Comparison of ENCODE assay signal across 8 cellular contexts in the genomic region with DNA sequence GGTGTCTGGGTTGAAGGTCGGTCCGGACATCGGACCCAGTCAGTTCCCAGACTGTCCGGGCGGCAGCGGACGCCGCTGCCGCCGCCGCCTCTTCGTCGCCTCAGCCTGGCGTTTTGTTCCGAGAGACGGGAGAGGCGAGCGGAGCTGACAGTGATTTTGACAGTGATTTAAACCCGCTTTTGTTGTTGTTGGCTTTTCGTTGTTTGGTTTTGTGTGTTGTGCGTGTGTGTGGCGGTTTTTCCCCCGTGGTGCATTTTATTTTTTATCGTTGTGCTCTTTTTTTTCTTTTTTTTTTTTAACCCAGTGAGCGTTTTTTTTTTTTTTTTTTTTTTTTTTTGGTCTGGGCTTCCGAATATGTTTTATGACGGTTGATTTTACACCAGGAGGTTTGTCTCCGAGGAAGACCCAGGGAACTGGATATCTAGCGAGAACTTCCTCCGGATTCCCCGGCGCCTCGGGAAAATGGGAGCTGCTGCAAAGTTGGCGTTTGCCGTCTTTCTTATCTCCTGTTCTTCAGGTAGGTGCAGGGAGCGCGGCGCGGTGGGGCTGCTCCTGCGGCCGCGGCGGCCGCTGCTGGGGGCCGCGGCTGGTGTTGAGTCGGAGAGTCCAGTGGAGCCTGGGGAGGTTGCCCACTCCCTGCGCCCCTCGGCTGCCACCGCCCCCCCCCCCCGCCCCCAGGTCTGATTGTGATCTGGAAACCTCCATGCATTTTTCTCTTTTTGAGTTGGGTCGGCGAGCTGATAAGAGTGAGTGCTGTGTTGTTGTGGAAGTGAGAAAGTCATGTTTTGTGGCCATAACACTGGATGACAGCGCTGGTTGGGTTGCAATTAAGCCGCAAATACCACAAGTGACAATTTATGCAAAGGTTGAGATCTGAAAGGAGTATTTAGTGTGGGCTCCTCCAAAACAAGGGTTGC. TPM values are rescaled to one million over a fixed set of nuclear protein-coding genes. Genes with fewer than 3 reads are reported as not detected.
DNase-seq lines count a peak whose midpoint lies in the region; ATAC-seq, FAIRE-seq and TF ChIP-seq lines count a peak whose summit lies in the region.

ACVR2A (plus strand) TSS at position 339 of the 917 bp plus-strand sequence; CDS start at position 463, 124 bp downstream.

- POLR2A ChIA-PET in Caco-2 (lab: Charles Lee) (interaction anchor here (0.6 to 1.4 kb wide), 5 partner anchors 66 to 1098 kb away, joined by 3 to 9 read pairs (median 3); no protein-coding TSS in a partner anchor), RWPE1 (lab: Yijun Ruan, JAX; ENCODE audit: low non-redundant PET) (interaction anchor here (0.6 kb wide), 1 partner anchor 778 kb away, joined by 3 read pairs; no protein-coding TSS in a partner anchor)

- no peaks in the 10 kb centered on the region for H3K27me3 Mint-ChIP-seq in Caco-2 (ENCODE audit: insufficient read depth, unreplicated experiment)
- peaks cover 11% of the 10 kb centered on the region for H3K27me3 Mint-ChIP-seq in activated naive CD8-positive, alpha-beta T cell

- H3K4me3 ChIP-seq in Caco-2 (ENCODE audit: low read depth, low read length) = peak within 1 kb of the TSS; percentile 56
- peak within 1 kb of the TSS; percentile 63 to 87 (median 82) for H3K4me3 ChIP-seq in pancreas
- peak within 1 kb of the TSS; percentile 96 for H3K4me3 ChIP-seq in urinary bladder (ENCODE audit: low read depth, low read length)

- ATAC-seq in GM19467 (IDR thresholded peaks at IDR 0.05; ENCODE audit: unreplicated experiment) (peak; percentile 48), HG03565 (IDR thresholded peaks at IDR 0.05; ENCODE audit: unreplicated experiment) (peak; percentile 49), pancreas (peak; percentile 17 to 51 (median 38))

- H3K27ac ChIP-seq in RWPE1 (peak within 1 kb of the TSS; percentile 98), pancreas (peak within 1 kb of the TSS; percentile 89 to 99 (median 93)), urinary bladder (ENCODE audit: low read depth) (peak within 1 kb of the TSS; percentile 97)

- CTCF ChIA-PET in Caco-2 (lab: Charles Lee) (interaction anchor here (0.7 to 1.0 kb wide), 2 partner anchors 17 to 66 kb away, joined by 3 to 4 read pairs; no protein-coding TSS in a partner anchor), RWPE1 (lab: Yijun Ruan, JAX) (interaction anchor here (1.0 kb wide), 1 partner anchor 50 kb away, joined by 6 read pairs; no protein-coding TSS in a partner anchor)

- no peaks in the 10 kb centered on the region for H3K9me3 Mint-ChIP-seq in Caco-2 (ENCODE audit: unreplicated experiment)
- H3K9me3 Mint-ChIP-seq in activated naive CD8-positive, alpha-beta T cell (ENCODE audit: low read depth) = no peaks in the 10 kb centered on the region

- H3K4me1 ChIP-seq in Caco-2 (peaks cover 8% of the 10 kb centered on the region; the same call in 1 of the 2 replicates), pancreas (peaks cover 0 to 20% (median 11%) of the 10 kb centered on the region in 3 donors), urinary bladder (ENCODE audit: insufficient read depth) (peaks cover under 1% of the 10 kb centered on the region)

- FAIRE-seq in pancreas (lab: Jason Lieb, UNC) = no peak

- H3K36me3 Mint-ChIP-seq in Caco-2 (ENCODE audit: insufficient read depth, unreplicated experiment) = peaks cover 14% of the 10 kb centered on the region
- H3K36me3 Mint-ChIP-seq in activated naive CD8-positive, alpha-beta T cell = peaks cover 8% of the 10 kb centered on the region

- TF ChIP-seq CTCF in Caco-2 (IDR thresholded peaks at IDR 0.05; ENCODE audit: insufficient read depth in 1 of 2, low read depth in 1 of 2, low read length in 1 of 2, severe bottlenecking in 1 of 2, unreplicated experiment in 1 of 2) (no peak), RWPE1 (conservative IDR thresholded peaks at IDR 0.05; ENCODE audit: low read depth) (no peak), pancreas (IDR thresholded peaks at IDR 0.05) (no peak)

- intact Hi-C loops in Caco-2 (cut with micrococcal nuclease; ENCODE audit: unreplicated experiment) = loop anchor here (5.0 kb wide), 1 partner anchor 67 kb away; no protein-coding TSS in a partner anchor
- intact Hi-C loops in cardiac septum (cut with DNase I) = loop anchor here (5.0 to 10.0 kb wide), 2 partner anchors 42 to 70 kb away; no protein-coding TSS in a partner anchor
- intact Hi-C loops in pancreas (cut with DNase I) = no loop called here

- H3K9me3 ChIP-seq in Caco-2 = no peaks in the 10 kb centered on the region
- H3K9me3 ChIP-seq in pancreas = no peaks in the 10 kb centered on the region

- DNase-seq in Caco-2 (peak; percentile 49 to 59), RWPE1 (ENCODE audit: low spot score) (peak; percentile 55), cardiac septum (ENCODE audit: low spot score) (no peak), pancreas (peak; percentile 43 to 75 (median 54))

- BruUV-seq in Caco-2 (replicated peaks; lab: Mats Ljungman, UMichigan) = no TSS peak

- H3K36me3 ChIP-seq in Caco-2 (ENCODE audit: control insufficient read depth, insufficient read depth, low read length) (no peaks in the 10 kb centered on the region), pancreas (no peaks in the 10 kb centered on the region), urinary bladder (ENCODE audit: insufficient read depth) (no peaks in the 10 kb centered on the region)

- 0% methylated on average over 48 to 54 of the region's 55 CpGs for WGBS in pancreas, 2 donors
- WGBS in urinary bladder = under 1% methylated on average over 55 of the region's 55 CpGs

- H3K27ac Mint-ChIP-seq in Caco-2 (ENCODE audit: unreplicated experiment) = peak within 1 kb of the TSS; percentile 98
- peak within 1 kb of the TSS; percentile 81 for H3K27ac Mint-ChIP-seq in activated naive CD8-positive, alpha-beta T cell

- H3K27me3 ChIP-seq in Caco-2 (replicated peaks; ENCODE audit: control insufficient read depth, insufficient read depth, low read length) = no peaks in the 10 kb centered on the region
- no peaks in the 10 kb centered on the region for H3K27me3 ChIP-seq in pancreas

- H3K4me1 Mint-ChIP-seq in Caco-2 (ENCODE audit: low read depth, unreplicated experiment) = peaks cover 22% of the 10 kb centered on the region
- peaks cover 38% of the 10 kb centered on the region for H3K4me1 Mint-ChIP-seq in activated naive CD8-positive, alpha-beta T cell (ENCODE audit: low read depth)

- peak within 1 kb of the TSS; percentile 99 for H3K4me3 Mint-ChIP-seq in Caco-2 (ENCODE audit: unreplicated experiment)
- H3K4me3 Mint-ChIP-seq in activated naive CD8-positive, alpha-beta T cell = peak within 1 kb of the TSS; percentile 88

RNA-seq across cellular contexts. Expression of gene ACVR2A, which starts in this region (rescaled TPM):
- 15.7 and 16.4 TPM in 2 replicates for total RNA-seq in Caco-2 (2022)
- total RNA-seq in cardiac septum = 13.0 TPM
- total RNA-seq in pancreas = 10 to 100 TPM in 2 of 6 donors, 1 to 10 TPM in 4; 5.8 to 13.9 (median 7.0) TPM
- polyA plus RNA-seq in pancreas = 1 to 10 TPM; 4.8 to 7.3 TPM
- total RNA-seq in urinary bladder = 76.9 TPM
- 7.2 TPM for polyA plus RNA-seq in urinary bladder

Comparison
In these comparisons a context has a peak if more than half of its experiments do, and no peak if none do; other contexts are left out.
1. intact Hi-C loops: an anchor here in Caco-2 (5.0 kb wide) and cardiac septum (5.0 to 10.0 kb wide); none called in pancreas.